Comparison of ENCODE assay signal across 18 cellular contexts in the genomic region with DNA sequence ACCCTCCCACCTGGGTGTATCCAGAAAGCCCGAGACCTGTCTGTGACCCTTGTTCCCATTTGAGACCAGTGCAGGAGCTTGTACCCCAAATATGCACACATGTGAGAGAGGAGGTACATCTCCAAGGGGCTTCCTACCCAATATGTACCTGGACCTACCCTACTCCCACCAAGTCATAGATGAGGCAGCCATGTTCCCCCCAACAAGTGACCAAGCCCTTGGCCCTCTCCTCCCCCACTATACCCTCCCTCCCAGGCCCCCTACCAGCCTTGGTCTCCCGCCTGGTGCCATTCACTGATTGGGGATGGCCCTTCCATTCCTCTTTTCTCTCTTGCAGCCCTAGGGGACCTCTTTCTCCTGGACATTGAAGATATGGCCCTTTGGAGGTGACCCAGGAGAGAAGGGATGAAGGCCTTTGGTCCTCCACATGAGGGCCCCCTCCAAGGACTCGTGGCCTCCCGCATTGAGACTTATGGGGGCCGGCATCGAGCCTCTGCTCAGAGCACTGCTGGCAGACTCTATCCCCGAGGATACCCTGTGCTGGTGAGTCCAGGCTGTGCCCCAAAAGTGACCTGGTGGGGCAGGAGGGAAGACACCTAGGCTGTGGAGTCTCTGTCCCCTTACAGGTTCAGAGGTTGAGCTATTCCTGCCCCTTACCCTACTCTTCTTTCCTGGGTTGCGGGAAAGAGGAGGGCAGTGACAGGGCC. TPM values are rescaled to one million over a fixed set of nuclear protein-coding genes. Genes with fewer than 3 reads are reported as not detected.
DNase-seq lines count a peak whose midpoint lies in the region; ATAC-seq, FAIRE-seq and TF ChIP-seq lines count a peak whose summit lies in the region.
"Had no signal": no experiment of that assay in that cellular context is flagged by ENCODE, and none has a peak within 500 bp of the region (broad histone marks: within the 10 kb centered on the region; RNA-seq: fewer than 3 reads in every experiment).

No MANE protein-coding gene starts in this region.

- intact Hi-C loops in body of pancreas (cut with DNase I) = no loop called here
- intact Hi-C loops in left colon (cut with DNase I, micrococcal nuclease) = no loop called here

- no peaks in the 10 kb centered on the region for H3K36me3 ChIP-seq in body of pancreas (replicated peaks in 1 of 2; ENCODE audit: insufficient read depth in 1 of 2, low read depth in 2 of 2)
- H3K36me3 ChIP-seq in mucosa of stomach (ENCODE audit: control insufficient read depth, insufficient read depth, low read length) = no peaks in the 10 kb centered on the region
- peaks cover 0 to 12% (median 2%) of the 10 kb centered on the region in 5 donors for H3K36me3 ChIP-seq in subcutaneous abdominal adipose tissue (ENCODE audit: control insufficient read depth in 5 of 5, insufficient read depth in 5 of 5, low read length in 5 of 5)
- H3K36me3 ChIP-seq: MG63, pancreas, upper lobe of right lung had no signal

- FAIRE-seq in RCC 7860 (lab: Jason Lieb, UNC) = no peak
- FAIRE-seq: pancreas had no signal

- H3K27ac ChIP-seq in C4-2B (peak overlapping the region; percentile 68), body of pancreas (peak overlapping the region in 3 of 4 donors; percentile 52 to 84 (median 79)), subcutaneous abdominal adipose tissue (ENCODE audit: low read depth, low read length) (peak overlapping the region; percentile 99)

- ATAC-seq in body of pancreas = no peak
- ATAC-seq in left colon = no peak
- no peak for ATAC-seq in GM18873 (IDR thresholded peaks at IDR 0.05; ENCODE audit: low FRiP score, unreplicated experiment)

- H3K4me1 ChIP-seq in body of pancreas (peaks cover 38% of the 10 kb centered on the region), mucosa of stomach (ENCODE audit: control insufficient read depth, insufficient read depth, low read length) (peaks cover 34% of the 10 kb centered on the region), subcutaneous abdominal adipose tissue (ENCODE audit: control insufficient read depth in 5 of 5, insufficient read depth in 5 of 5, low read length in 5 of 5) (peaks cover 11 to 79% (median 61%) of the 10 kb centered on the region in 5 donors)

- WGBS in body of pancreas, 2 donors = 83 to 93% methylated on average over 3 to 6 of the region's 8 CpGs

- no peak for DNase-seq in body of pancreas
- no peak for DNase-seq in RCC 7860 (ENCODE audit: low spot score)
- DNase-seq in NCI-H2227 (lab: John Stamatoyannopoulos, UW; ENCODE audit: unreplicated experiment) = no peak
- no peak for DNase-seq in left colon
- DNase-seq: activated effector memory CD4-positive, alpha-beta T cell treated with Interleukin-2 at 50 U/mL for 16 hours; COR-L47; effector memory CD8-positive, alpha-beta T cell; NCI-H1694; NCI-H446; SIG-M5; T-helper 2 cell had no signal

- H3K4me3 ChIP-seq in body of pancreas (no peak overlapping the region), mucosa of stomach (ENCODE audit: low read length) (no peak overlapping the region), subcutaneous abdominal adipose tissue (ENCODE audit: low read depth in 1 of 5, low read length in 5 of 5) (peak overlapping the region in 3 of 5 donors; percentile 45 to 66 (median 54))
- H3K4me3 ChIP-seq: MG63, upper lobe of right lung had no signal

- H3K9me3 ChIP-seq in body of pancreas = no peaks in the 10 kb centered on the region
- H3K9me3 ChIP-seq in mucosa of stomach (ENCODE audit: control insufficient read depth, low read length) = no peaks in the 10 kb centered on the region
- H3K9me3 ChIP-seq in subcutaneous abdominal adipose tissue (ENCODE audit: control insufficient read depth in 5 of 5, low read length in 5 of 5) = no peaks in the 10 kb centered on the region
- H3K9me3 ChIP-seq: MG63, pancreas, upper lobe of right lung had no signal

- H3K9ac ChIP-seq in mucosa of stomach (ENCODE audit: low read length) (peak overlapping the region; percentile 51), subcutaneous abdominal adipose tissue (ENCODE audit: low read length in 5 of 5) (peak overlapping the region; percentile 38 to 92 (median 66))

- no peaks in the 10 kb centered on the region for H3K27me3 ChIP-seq in body of pancreas
- no peaks in the 10 kb centered on the region for H3K27me3 ChIP-seq in mucosa of stomach (ENCODE audit: control insufficient read depth, insufficient read depth, low read length)
- peaks cover 0 to 3% (median 0%) of the 10 kb centered on the region in 5 donors for H3K27me3 ChIP-seq in subcutaneous abdominal adipose tissue (ENCODE audit: control insufficient read depth in 5 of 5, insufficient read depth in 4 of 5, low read length in 5 of 5)
- H3K27me3 ChIP-seq: MG63, pancreas, upper lobe of right lung had no signal

- no peak for TF ChIP-seq POLR2A in body of pancreas (IDR thresholded peaks at IDR 0.05)

- TF ChIP-seq CTCF in C4-2B (conservative IDR thresholded peaks at IDR 0.05) = no peak
- TF ChIP-seq CTCF in body of pancreas (IDR thresholded peaks at IDR 0.05) = no peak

RNA-seq across cellular contexts. Expression of a gene that starts 1.5 kb away (rescaled TPM):
- total RNA-seq in body of pancreas (10 to 100 TPM in 1 of 2 donors, 1 to 10 TPM in 1; 7.0 to 16.2 TPM), left colon (100 to 1,000 TPM; 140 to 147 TPM)

RNA-seq across cellular contexts. Expression of a gene that starts 29.9 kb away (rescaled TPM):
- total RNA-seq in body of pancreas = 10 to 100 TPM; 54.5 to 92.0 TPM
- total RNA-seq in left colon = 100 to 1,000 TPM; 140 to 170 TPM

Comparison
In these comparisons a context has a peak if more than half of its experiments do, and no peak if none do; other contexts are left out.
1. H3K4me3 ChIP-seq: peak in subcutaneous abdominal adipose tissue (3 of 5); none in body of pancreas (0 of 2) and mucosa of stomach (single experiment).
2. RNA of a gene that starts 1.5 kb away (total RNA-seq): 140 to 147 TPM in left colon; 7.0 to 16.2 TPM in body of pancreas; every median in the first group is over 4 times any median in the second.
3. Peak in every context shown above with its lines, with median percentiles within 50 percentile points of each other: H3K27ac ChIP-seq.